ENCODE assay signal across 8 cellular contexts in genomic region chr9:73081979-73082657, GRCh38.
DNase-seq lines count a peak whose midpoint lies in the region; ATAC-seq lines count a peak whose summit lies in the region.

No MANE protein-coding gene starts in this region.

- H3K4me3 Mint-ChIP-seq in activated T-cell treated with anti-CD3 and anti-CD28 coated beads, Interleukin-2, amount 50 U/mL, for 4 hours = no peak overlapping the region

- H3K4me1 Mint-ChIP-seq in activated T-cell treated with anti-CD3 and anti-CD28 coated beads, Interleukin-2, amount 50 U/mL, for 4 hours (ENCODE audit: low read depth) = no peaks in the 10 kb centered on the region

- ATAC-seq in GM21576 (IDR thresholded peaks at IDR 0.05; ENCODE audit: unreplicated experiment) = peak; percentile 52
- no peak for ATAC-seq in activated T-cell treated with anti-CD3 and anti-CD28 coated beads, Interleukin-2, amount 50 U/mL, for 4 hours
- ATAC-seq in GM18517 (IDR thresholded peaks at IDR 0.05; ENCODE audit: unreplicated experiment) = no peak

- DNase-seq in Caki2 (ENCODE audit: low read depth) (peak; percentile 50), NCI-H1105 treated with DMSO at 0.1 percent for 48 hours (lab: John Stamatoyannopoulos, UW) (peak; percentile 58), amniotic epithelial cell (ENCODE audit: low read depth) (peak; percentile 55), iPS DF 19.7 (ENCODE audit: low read depth, low spot score) (peak; percentile 25), superior temporal gyrus (ENCODE audit: extremely low spot score) (peak; percentile 85)
- DNase-seq in activated T-cell treated with anti-CD3 and anti-CD28 coated beads, Interleukin-2, amount 50 U/mL, for 4 hours = no peak

- in situ Hi-C loops in Caki2 (cut with HindIII; ENCODE audit: low pct_unique_long_range_greater_than_20kb, low sequenced_read_pairs) = no loop called here

- H3K27me3 Mint-ChIP-seq in activated T-cell treated with anti-CD3 and anti-CD28 coated beads, Interleukin-2, amount 50 U/mL, for 4 hours (ENCODE audit: low read depth) = peaks cover 11% of the 10 kb centered on the region

- H3K9me3 Mint-ChIP-seq in activated T-cell treated with anti-CD3 and anti-CD28 coated beads, Interleukin-2, amount 50 U/mL, for 4 hours = no peaks in the 10 kb centered on the region

- H3K36me3 Mint-ChIP-seq in activated T-cell treated with anti-CD3 and anti-CD28 coated beads, Interleukin-2, amount 50 U/mL, for 4 hours (ENCODE audit: insufficient read depth) = no peaks in the 10 kb centered on the region
